Comparison of ENCODE assay signal across 17 cellular contexts in the genomic region with DNA sequence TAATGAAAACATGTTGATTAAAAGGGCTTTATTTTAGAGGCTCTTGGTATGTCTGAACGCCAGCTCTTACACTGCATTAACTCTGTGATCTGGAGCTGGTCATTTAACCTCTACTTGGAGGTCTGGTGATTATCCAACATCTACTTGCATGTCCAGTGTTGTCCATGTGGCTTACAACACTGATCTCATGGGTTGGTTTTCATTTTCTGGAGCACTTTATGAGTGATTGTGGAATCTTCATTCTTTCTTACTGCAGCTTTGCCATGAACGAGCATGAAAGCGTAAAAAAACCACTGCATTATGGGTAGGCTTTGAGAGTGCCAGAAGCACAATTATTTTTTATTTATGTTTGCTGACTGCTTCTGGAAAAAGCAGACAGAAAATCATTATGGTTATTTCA. TPM values are rescaled to one million over a fixed set of nuclear protein-coding genes. Genes with fewer than 3 reads are reported as not detected.
DNase-seq lines count a peak whose midpoint lies in the region; TF ChIP-seq lines count a peak whose summit lies in the region.
"Had no signal": no experiment of that assay in that cellular context is flagged by ENCODE, and none has a peak within 500 bp of the region (broad histone marks: within the 10 kb centered on the region; RNA-seq: fewer than 3 reads in every experiment).

No MANE protein-coding gene starts in this region.

- H3K79me2 ChIP-seq in OCI-LY7 (ENCODE audit: insufficient read depth, low read depth, low read length) (no peaks in the 10 kb centered on the region), smooth muscle cell (ENCODE audit: low read depth) (no peaks in the 10 kb centered on the region), Karpas-422 (ENCODE audit: low read length) (no peaks in the 10 kb centered on the region)

- H3K4me1 ChIP-seq in OCI-LY7 (ENCODE audit: insufficient read depth, low read length, poor library complexity, severe bottlenecking): no peaks in the 10 kb centered on the region
- H3K4me1 ChIP-seq in smooth muscle cell (ENCODE audit: low read depth): no peaks in the 10 kb centered on the region
- H3K4me1 ChIP-seq in Karpas-422 (ENCODE audit: low read length): no peaks in the 10 kb centered on the region
- H3K4me1 ChIP-seq: BE2C, Caco-2 had no signal

- H3K4me3 ChIP-seq in OCI-LY7 (ENCODE audit: low read depth, low read length, poor library complexity, severe bottlenecking) (no peak overlapping the region), smooth muscle cell (no peak overlapping the region), Karpas-422 (ENCODE audit: low read length) (no peak overlapping the region)

- WGBS in smooth muscle cell (ENCODE audit: low lambda C conversion rate): 71% methylated on average over 3 of the region's 3 CpGs

- peaks cover 10% of the 10 kb centered on the region; the same call in 1 of the 2 replicates for H3K9me3 ChIP-seq in OCI-LY7 (ENCODE audit: low read length)
- no peaks in the 10 kb centered on the region for H3K9me3 ChIP-seq in smooth muscle cell (replicated peaks; ENCODE audit: low read depth)
- no peaks in the 10 kb centered on the region for H3K9me3 ChIP-seq in Karpas-422 (ENCODE audit: low read length)
- H3K9me3 ChIP-seq: BE2C, Caco-2 had no signal

- DNase-seq in GM03348 (ENCODE audit: low spot score) (peak; percentile 6), OCI-LY7 (ENCODE audit: low spot score) (no peak), fibroblast of gingiva (ENCODE audit: low read depth) (peak; percentile 5), smooth muscle cell (lab: John Stamatoyannopoulos, UW; ENCODE audit: unreplicated experiment) (no peak), COLO829 (ENCODE audit: low spot score) (no peak), Karpas-422 (no peak), cortex of kidney (lab: John Stamatoyannopoulos, UW) (no peak)
- DNase-seq: BE2C; C1 segment of cervical spinal cord; Caco-2; CD4-positive, CD25-positive, alpha-beta regulatory T cell; CD8-positive, alpha-beta memory T cell; H9 had no signal

- intact Hi-C loops in OCI-LY7 (cut with micrococcal nuclease; ENCODE audit: unreplicated experiment): no loop called here

- H2AFZ ChIP-seq in OCI-LY7 (ENCODE audit: low read length) (peak overlapping the region; percentile 52; the same call in 1 of the 2 replicates), smooth muscle cell (ENCODE audit: low read depth) (peak overlapping the region; percentile 43), Karpas-422 (ENCODE audit: low read length) (no peak overlapping the region)

- no peak overlapping the region for H3K9ac ChIP-seq in smooth muscle cell (ENCODE audit: low read depth)
- no peak overlapping the region for H3K9ac ChIP-seq in Karpas-422 (ENCODE audit: low read length)

- no peaks in the 10 kb centered on the region for H4K20me1 ChIP-seq in OCI-LY7 (ENCODE audit: insufficient read depth, low read length)
- no peaks in the 10 kb centered on the region for H4K20me1 ChIP-seq in smooth muscle cell (ENCODE audit: low read depth)
- no peaks in the 10 kb centered on the region for H4K20me1 ChIP-seq in Karpas-422 (ENCODE audit: insufficient read depth, low read depth, low read length)

- H3K4me2 ChIP-seq in OCI-LY7 (ENCODE audit: low read length) (no peak overlapping the region), smooth muscle cell (peak overlapping the region; percentile 11), Karpas-422 (ENCODE audit: low read depth, low read length, poor library complexity, severe bottlenecking) (no peak overlapping the region)

- no peaks in the 10 kb centered on the region for H3F3A ChIP-seq in smooth muscle cell (ENCODE audit: low read depth)

- H3K36me3 ChIP-seq in OCI-LY7 (ENCODE audit: insufficient read depth, low read length): no peaks in the 10 kb centered on the region; the same call in 1 of the 2 replicates
- H3K36me3 ChIP-seq in smooth muscle cell (ENCODE audit: low read depth): no peaks in the 10 kb centered on the region
- no peaks in the 10 kb centered on the region for H3K36me3 ChIP-seq in Karpas-422 (ENCODE audit: insufficient read depth, low read length)
- H3K36me3 ChIP-seq: BE2C had no signal

- no peak for TF ChIP-seq CTCF in OCI-LY7 (conservative IDR thresholded peaks at IDR 0.05; ENCODE audit: low read length)
- no peak for TF ChIP-seq CTCF in smooth muscle cell (IDR thresholded peaks at IDR 0.05; ENCODE audit: borderline replicate concordance, insufficient read depth, poor library complexity, severe bottlenecking)

- no TSS peak for BruUV-seq in OCI-LY7 (replicated peaks; lab: Mats Ljungman, UMichigan)

- H3K27ac ChIP-seq in OCI-LY7 (ENCODE audit: low read depth, low read length, poor library complexity, severe bottlenecking): no peak overlapping the region
- no peak overlapping the region for H3K27ac ChIP-seq in smooth muscle cell (ENCODE audit: low read depth)
- no peak overlapping the region for H3K27ac ChIP-seq in Karpas-422 (ENCODE audit: low read length)

- CTCF ChIA-PET in OCI-LY7 (lab: Charles Lee; ENCODE audit: unreplicated experiment): interaction anchor here (0.6 kb wide), 1 partner anchor 390 kb away, joined by 3 read pairs; no protein-coding TSS in a partner anchor

- H3K27me3 ChIP-seq in smooth muscle cell (ENCODE audit: low read depth) (no peaks in the 10 kb centered on the region), Karpas-422 (ENCODE audit: low read length) (no peaks in the 10 kb centered on the region)
- H3K27me3 ChIP-seq: BE2C had no signal

- H3K9me2 ChIP-seq in OCI-LY7 (ENCODE audit: insufficient read depth, low read length) (no peaks in the 10 kb centered on the region), Karpas-422 (replicated peaks; ENCODE audit: insufficient read depth, low read length) (no peaks in the 10 kb centered on the region)

- POLR2A ChIA-PET in OCI-LY7 (lab: Charles Lee): interaction anchor here (0.5 kb wide), 1 partner anchor 21 kb away, joined by 4 read pairs; no protein-coding TSS in a partner anchor

RNA-seq across cellular contexts. Expression of a gene that starts 4.8 kb away (rescaled TPM):
- total RNA-seq in OCI-LY7 (2014; rRNA removed; shearing (Covaris generic)): 0.82 and 1.8 TPM in 2 replicates
- 4.1 and 5.8 TPM in 2 replicates for total RNA-seq in OCI-LY7 (2022)
- not detected in 2 replicates for total RNA-seq in smooth muscle cell
- polyA plus RNA-seq in smooth muscle cell: not detected in 2 replicates
- not detected in 2 replicates for total RNA-seq in Karpas-422 (2014; rRNA removed; shearing (Covaris generic); ENCODE audit: low replicate concordance)
- total RNA-seq: A172; Caco-2; CD4-positive, CD25-positive, alpha-beta regulatory T cell; CD8-positive, alpha-beta memory T cell; H1; H9; HepG2 had no signal
- polyA plus RNA-seq: CD4-positive, CD25-positive, alpha-beta regulatory T cell; CD8-positive, alpha-beta memory T cell; H1; HepG2; IgD-negative memory B cell had no signal

Comparison
In these comparisons a context has a peak if more than half of its experiments do, and no peak if none do; other contexts are left out.
1. DNase-seq: peak in GM03348 (single experiment) and fibroblast of gingiva (single experiment); none in OCI-LY7 (single experiment), smooth muscle cell (single experiment), COLO829 (single experiment), Karpas-422 (single experiment) and cortex of kidney (single experiment).